10 cellular contexts compared by ENCODE assay signal in the genomic region with DNA sequence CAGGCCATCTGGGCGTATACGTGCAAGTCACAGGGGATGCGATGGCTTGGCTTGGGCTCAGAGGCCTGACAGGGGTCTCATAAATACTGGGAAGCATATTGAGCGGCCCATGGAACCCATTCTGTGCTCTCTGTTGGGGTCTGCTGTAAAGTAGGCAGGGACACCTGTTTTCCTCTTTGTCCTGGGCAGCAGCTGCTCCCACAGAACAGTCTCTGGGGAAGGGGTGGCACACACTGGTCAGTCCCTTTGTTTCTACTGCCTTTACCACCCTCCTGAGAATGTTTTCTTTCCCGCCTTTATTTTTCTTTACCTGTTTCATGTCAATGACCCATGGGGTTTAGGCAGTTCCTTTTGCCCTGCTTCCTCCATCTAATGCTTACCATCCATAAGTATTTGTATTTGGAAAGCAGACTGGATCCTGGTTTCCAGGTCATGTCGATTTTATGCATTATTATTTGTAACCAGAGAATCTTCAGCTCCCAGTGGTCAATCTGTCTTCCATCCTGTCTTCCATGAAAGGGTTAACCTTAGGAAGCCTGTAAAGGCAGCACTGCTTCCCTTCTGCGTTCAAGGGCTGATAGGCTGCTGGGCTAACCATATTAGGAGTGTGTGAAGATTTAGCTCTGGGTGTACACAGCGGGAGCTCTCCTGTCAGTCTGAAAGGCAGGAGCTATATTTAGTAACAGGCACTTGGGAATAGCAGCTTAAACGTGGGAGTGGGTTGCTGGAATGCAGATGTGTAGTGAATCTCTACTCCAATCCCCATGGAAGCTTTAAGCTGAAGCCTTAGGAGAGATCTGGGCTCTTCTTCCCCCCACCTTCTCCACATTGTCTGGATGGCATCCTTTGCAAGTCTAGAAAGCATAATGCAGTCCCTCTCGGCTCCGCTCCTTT.
A peak's percentile ranks its signal among the peaks of the same experiment; 100 is the strongest.
DNase-seq lines count a peak whose midpoint lies in the region; ATAC-seq and TF ChIP-seq lines count a peak whose summit lies in the region.
"Had no signal": no experiment of that assay in that cellular context is flagged by ENCODE, and none has a peak within 500 bp of the region (broad histone marks: within the 10 kb centered on the region; RNA-seq: fewer than 3 reads in every experiment).

No MANE protein-coding gene starts in this region.

- H3K27me3 ChIP-seq in osteoblast (ENCODE audit: insufficient read depth, low read length): no peaks in the 10 kb centered on the region
- H3K27me3 ChIP-seq: Peyer's patch had no signal

- no peaks in the 10 kb centered on the region for H3K36me3 ChIP-seq in osteoblast (ENCODE audit: insufficient read depth, low read length)
- H3K36me3 ChIP-seq: Peyer's patch had no signal

- H3K4me3 ChIP-seq in osteoblast (ENCODE audit: insufficient read depth, low read length): no peak overlapping the region
- H3K4me3 ChIP-seq: Peyer's patch had no signal

- H4K20me1 ChIP-seq in osteoblast (ENCODE audit: insufficient read depth, low read length): no peaks in the 10 kb centered on the region

- no peaks in the 10 kb centered on the region for H3K9me3 ChIP-seq in osteoblast (ENCODE audit: low read depth, low read length)
- H3K9me3 ChIP-seq: Peyer's patch had no signal

- ATAC-seq in GM21390 (IDR thresholded peaks at IDR 0.05; ENCODE audit: unreplicated experiment): no peak
- ATAC-seq in GM21360 (IDR thresholded peaks at IDR 0.05; ENCODE audit: unreplicated experiment): no peak
- no peak for ATAC-seq in GM18907 (IDR thresholded peaks at IDR 0.05; ENCODE audit: unreplicated experiment)

- peaks cover 18% of the 10 kb centered on the region for H3K4me1 ChIP-seq in osteoblast (ENCODE audit: insufficient read depth, low read length)
- H3K4me1 ChIP-seq: Peyer's patch had no signal

- no peak overlapping the region for H3K27ac ChIP-seq in osteoblast (ENCODE audit: low read depth, low read length)

- DNase-seq in Daoy (ENCODE audit: low read depth): peak; percentile 29
- peak; percentile 79 for DNase-seq in NCI-H510A (lab: John Stamatoyannopoulos, UW)
- DNase-seq in fibroblast of the conjunctiva (ENCODE audit: low read depth): peak; percentile 6
- DNase-seq in osteoblast (ENCODE audit: insufficient read length, low spot score, missing footprints): peak; percentile 59
- DNase-seq in NK-92 treated with Interleukin-12 subunit alpha and Interleukin-12 subunit beta, amount 100 ng/mL, for 24 hours (lab: John Stamatoyannopoulos, UW): no peak
- DNase-seq: activated naive CD4-positive, alpha-beta T cell treated with anti-CD3 and anti-CD28 coated beads, Interleukin-2, amount 10 ng/mL, durations not matched to agents 7 days and 5 days; Peyer's patch had no signal

- H3K4me2 ChIP-seq in osteoblast (ENCODE audit: insufficient read depth, low read length): peak overlapping the region; percentile 42

- peak overlapping the region; percentile 55 for H2AFZ ChIP-seq in osteoblast (ENCODE audit: low read length)

- TF ChIP-seq CTCF in osteoblast (IDR thresholded peaks at IDR 0.05; ENCODE audit: extremely low read depth, low read depth, low read length): no peak

- H3K79me2 ChIP-seq in osteoblast (ENCODE audit: insufficient read depth, low read length): no peaks in the 10 kb centered on the region
